9 cellular contexts compared by ENCODE assay signal in genomic region chr20:51532577-51533191, GRCh38. TPM values are rescaled to one million over a fixed set of nuclear protein-coding genes. Genes with fewer than 3 reads are reported as not detected.
A peak's percentile ranks its signal among the peaks of the same experiment; 100 is the strongest.
DNase-seq lines count a peak whose midpoint lies in the region; ATAC-seq and TF ChIP-seq lines count a peak whose summit lies in the region.
"Had no signal": no experiment of that assay in that cellular context is flagged by ENCODE, and none has a peak within 500 bp of the region (broad histone marks: within the 10 kb centered on the region; RNA-seq: fewer than 3 reads in every experiment).

No MANE protein-coding gene starts in this region.

- H3K27ac ChIP-seq in GM23248 = peak overlapping the region; percentile 52
- H3K27ac ChIP-seq in left ventricle myocardium inferior (replicated peaks) = peak overlapping the region; percentile 82
- H3K27ac ChIP-seq in skeletal muscle tissue (ENCODE audit: low read depth, low read length) = peak overlapping the region; percentile 81

- DNase-seq in GM23248 (peak; percentile 86), left ventricle myocardium inferior (peak; percentile 52), 8988T (no peak), omental fat pad (ENCODE audit: low spot score) (no peak), epidermal melanocyte (ENCODE audit: insufficient read length, low spot score) (no peak)
- DNase-seq: activated CD4-positive, alpha-beta T cell treated with anti-CD3 and anti-CD28 coated beads, Interleukin-2, amount 50 U/mL, for 1 hour had no signal

- H3K9me2 ChIP-seq in GM23248 (ENCODE audit: insufficient read depth) = no peaks in the 10 kb centered on the region

- H3K4me3 ChIP-seq in GM23248 = peak overlapping the region; percentile 18; the same call in 1 of the 2 replicates
- H3K4me3 ChIP-seq in left ventricle myocardium inferior = peak overlapping the region; percentile 32
- H3K4me3 ChIP-seq in skeletal muscle tissue (ENCODE audit: low read length in 3 of 3) = peak overlapping the region in 2 of 3 donors; percentile 49 to 64

- peak overlapping the region; percentile 49 for H3K4me2 ChIP-seq in GM23248 (ENCODE audit: unreplicated experiment)

- no peaks in the 10 kb centered on the region for H3K9me3 Mint-ChIP-seq in activated T-helper 17 cell treated with anti-CD3 and anti-CD28 coated beads, Interleukin-2, amount 50 U/mL, for 72 hours

- peaks cover 77% of the 10 kb centered on the region for H3K36me3 Mint-ChIP-seq in activated T-helper 17 cell treated with anti-CD3 and anti-CD28 coated beads, Interleukin-2, amount 50 U/mL, for 72 hours (ENCODE audit: low read depth)

- H3K9ac ChIP-seq in GM23248 (peak overlapping the region; percentile 63), skeletal muscle tissue (ENCODE audit: low read depth in 1 of 3, low read length in 3 of 3) (peak overlapping the region; percentile 44 to 69 (median 65))

- peaks cover 73% of the 10 kb centered on the region for H3K4me1 Mint-ChIP-seq in activated T-helper 17 cell treated with anti-CD3 and anti-CD28 coated beads, Interleukin-2, amount 50 U/mL, for 72 hours

- WGBS in GM23248 (ENCODE audit: low coverage in 1 of 2, low lambda C conversion rate in 2 of 2, missing lambda C conversion rate in 2 of 2), 2 experiments = 15 to 21% methylated on average over 24 of the region's 24 CpGs

- peak overlapping the region; percentile 56 for H2AFZ ChIP-seq in GM23248

- in situ Hi-C loops in GM23248 (cut with MboI) = no loop called here

- peak overlapping the region; percentile 99 for H3K27ac Mint-ChIP-seq in activated T-helper 17 cell treated with anti-CD3 and anti-CD28 coated beads, Interleukin-2, amount 50 U/mL, for 72 hours

- H4K20me1 ChIP-seq in GM23248 (ENCODE audit: insufficient read depth) = no peaks in the 10 kb centered on the region

- TF ChIP-seq CTCF in left ventricle myocardium inferior (IDR thresholded peaks at IDR 0.05; ENCODE audit: borderline replicate concordance) = no peak
- no peak for TF ChIP-seq CTCF in omental fat pad (IDR thresholded peaks at IDR 0.05)

- H3K9me3 ChIP-seq in GM23248 (ENCODE audit: low read depth) (no peaks in the 10 kb centered on the region), left ventricle myocardium inferior (replicated peaks) (peaks cover 4% of the 10 kb centered on the region), skeletal muscle tissue (ENCODE audit: control insufficient read depth in 3 of 3, low read length in 3 of 3) (no peaks in the 10 kb centered on the region)

- peak overlapping the region; percentile 88 for H3K4me3 Mint-ChIP-seq in activated T-helper 17 cell treated with anti-CD3 and anti-CD28 coated beads, Interleukin-2, amount 50 U/mL, for 72 hours

- H3K27me3 ChIP-seq in GM23248 (replicated peaks; ENCODE audit: insufficient read depth) (no peaks in the 10 kb centered on the region), left ventricle myocardium inferior (ENCODE audit: low read depth) (no peaks in the 10 kb centered on the region), skeletal muscle tissue (ENCODE audit: control insufficient read depth in 3 of 3, insufficient read depth in 3 of 3, low read length in 3 of 3) (no peaks in the 10 kb centered on the region)

- H3K36me3 ChIP-seq in GM23248 (ENCODE audit: low read depth) (no peaks in the 10 kb centered on the region), left ventricle myocardium inferior (no peaks in the 10 kb centered on the region), skeletal muscle tissue (ENCODE audit: control insufficient read depth in 3 of 3, insufficient read depth in 3 of 3, low read length in 3 of 3) (peaks cover 0 to 3% (median 0%) of the 10 kb centered on the region in 3 donors)

- no peaks in the 10 kb centered on the region for H3K79me2 ChIP-seq in GM23248 (ENCODE audit: insufficient read depth)

- H3F3A ChIP-seq in GM23248 (ENCODE audit: insufficient read depth) = peaks cover 7% of the 10 kb centered on the region

- peaks cover 20% of the 10 kb centered on the region for H3K4me1 ChIP-seq in GM23248 (ENCODE audit: insufficient read depth)
- peaks cover 53% of the 10 kb centered on the region for H3K4me1 ChIP-seq in left ventricle myocardium inferior
- peaks cover 32 to 44% (median 40%) of the 10 kb centered on the region in 3 donors for H3K4me1 ChIP-seq in skeletal muscle tissue (ENCODE audit: control insufficient read depth in 3 of 3, insufficient read depth in 3 of 3, low read length in 3 of 3)

- no peak for ATAC-seq in activated T-helper 17 cell treated with anti-CD3 and anti-CD28 coated beads, Interleukin-2, amount 50 U/mL, for 72 hours (replicated peaks)
- ATAC-seq in GM21576 (IDR thresholded peaks at IDR 0.05; ENCODE audit: unreplicated experiment) (no peak), omental fat pad (ENCODE audit: low FRiP score) (no peak)

- intact Hi-C loops in left ventricle myocardium inferior (cut with micrococcal nuclease) = no loop called here

- H3K27me3 Mint-ChIP-seq in activated T-helper 17 cell treated with anti-CD3 and anti-CD28 coated beads, Interleukin-2, amount 50 U/mL, for 72 hours = no peaks in the 10 kb centered on the region

RNA-seq across cellular contexts. Expression of gene NFATC2, which starts 9.8 kb away (rescaled TPM):
- 0.11 and 0.51 TPM in 2 replicates for total RNA-seq in GM23248 (2014; rRNA removed; shearing (Covaris generic))
- 0.09 and 0.14 TPM in 2 replicates for polyA plus RNA-seq in GM23248 (2016; fragmentation: Nextera tagmentation; extraction: Ambion mirVana)
- 10 to 100 TPM; 29.4 to 41.1 TPM for total RNA-seq in activated T-helper 17 cell treated with anti-CD3 and anti-CD28 coated beads, Interleukin-2, amount 50 U/mL, for 72 hours
- 4.2 TPM for total RNA-seq in left ventricle myocardium inferior
- 3.1 TPM for total RNA-seq in skeletal muscle tissue
- 10 to 100 TPM in 2 of 4 donors, 1 to 10 TPM in 2; 4.1 to 51.5 (median 8.7) TPM for total RNA-seq in omental fat pad

Comparison
In these comparisons a context has a peak if more than half of its experiments do, and no peak if none do; other contexts are left out.
1. DNase-seq: peak in GM23248 (single experiment) and left ventricle myocardium inferior (single experiment); none in 8988T (single experiment), omental fat pad (single experiment) and epidermal melanocyte (single experiment).
2. Peak in every context shown above with its lines, with median percentiles within 50 percentile points of each other: H3K27ac ChIP-seq and H3K4me3 ChIP-seq.